ENCODE assay signal across 8 cellular contexts in genomic region chr1:18902523-18903312, GRCh38. TPM values are rescaled to one million over a fixed set of nuclear protein-coding genes. Genes with fewer than 3 reads are reported as not detected.
DNase-seq lines count a peak whose midpoint lies in the region; ATAC-seq and FAIRE-seq lines count a peak whose summit lies in the region.

Gene ALDH4A1, minus strand, starts transcription at chr1:18902555. Its CDS starts 32 bp downstream, at chr1:18902523.

- ATAC-seq in GM19043 (IDR thresholded peaks at IDR 0.05; ENCODE audit: low read depth, unreplicated experiment) = peak; percentile 97
- peak; percentile 96 for ATAC-seq in HG03354 (IDR thresholded peaks at IDR 0.05; ENCODE audit: poor library complexity, severe bottlenecking, unreplicated experiment)

- DNase-seq in AG20443 (ENCODE audit: low spot score) (peak; percentile 99), NCI-H446 (lab: John Stamatoyannopoulos, UW) (peak; percentile 93 to 98), cerebellum (ENCODE audit: low spot score) (peak; percentile 99)
- DNase-seq in activated CD4-positive, alpha-beta T cell treated with anti-CD3 and anti-CD28 coated beads for 1 hour = peak; percentile 85
- DNase-seq in stimulated activated CD4-positive, alpha-beta T cell treated with anti-CD3 and anti-CD28 coated beads, Interleukin-12 subunit alpha, Interleukin-12 subunit beta, amount 100 ng/mL, for 24 hours (ENCODE audit: low read depth in 2 of 2) = peak; percentile 85 to 89

- peak; percentile 81 for FAIRE-seq in islet of Langerhans (lab: Jason Lieb, UNC)

RNA-seq across cellular contexts. Expression of gene ALDH4A1, which starts in this region (rescaled TPM):
- total RNA-seq in cerebellum = 6.6 TPM

Comparison
In these comparisons a context has a peak if more than half of its experiments do, and no peak if none do; other contexts are left out.
1. Peak in every context shown above with its lines: DNase-seq and ATAC-seq.